25 cellular contexts compared by ENCODE assay signal in the genomic region with DNA sequence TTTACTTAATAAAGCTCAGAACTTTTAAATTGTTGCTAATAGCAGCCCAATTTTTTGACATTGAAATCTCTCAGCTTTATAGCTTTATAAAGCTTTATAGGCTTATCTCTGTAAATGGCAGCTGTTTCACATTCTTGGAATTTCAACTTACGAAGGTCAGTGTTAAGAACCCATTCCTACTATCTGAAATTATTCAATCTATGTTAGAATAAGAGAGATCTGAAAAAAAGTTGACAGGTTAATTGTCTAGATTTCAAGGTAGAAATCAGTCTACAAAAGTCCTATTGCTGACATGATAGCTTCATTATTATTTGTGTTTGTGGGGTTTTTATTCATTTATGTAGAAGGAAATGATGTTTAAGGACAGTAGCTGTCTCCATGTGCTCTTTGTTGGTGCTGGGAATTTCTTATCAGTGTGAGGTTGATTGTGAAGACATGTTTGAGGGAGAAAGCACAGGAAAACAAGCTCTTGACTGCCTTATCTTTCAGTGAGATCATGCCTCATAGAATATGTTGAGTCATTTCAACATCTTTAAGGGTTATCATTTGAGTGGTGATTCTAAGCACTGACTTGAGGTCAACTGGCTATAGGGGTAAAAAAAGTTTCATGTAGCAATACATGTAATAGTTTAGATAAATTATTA.
DNase-seq lines count a peak whose midpoint lies in the region; FAIRE-seq and TF ChIP-seq lines count a peak whose summit lies in the region.
"Had no signal": no experiment of that assay in that cellular context is flagged by ENCODE, and none has a peak within 500 bp of the region (broad histone marks: within the 10 kb centered on the region; RNA-seq: fewer than 3 reads in every experiment).

No MANE protein-coding gene starts in this region.

- no peaks in the 10 kb centered on the region for H3K9me3 Mint-ChIP-seq in endothelial cell (ENCODE audit: unreplicated experiment)
- H3K9me3 Mint-ChIP-seq in Calu3 (ENCODE audit: low read depth, unreplicated experiment) = no peaks in the 10 kb centered on the region
- peaks cover 7% of the 10 kb centered on the region for H3K9me3 Mint-ChIP-seq in activated CD4-positive, alpha-beta memory T cell treated with anti-CD3 and anti-CD28 coated beads, Interleukin-2, amount 10 ng/mL, durations not matched to agents 7 days and 5 days
- H3K9me3 Mint-ChIP-seq: CD8-positive, alpha-beta T cell had no signal

- POLR2A ChIA-PET in activated CD4-positive, alpha-beta memory T cell treated with anti-CD3 and anti-CD28 coated beads, Interleukin-2, amount 10 ng/mL, durations not matched to agents 7 days and 5 days (lab: Charles Lee) = no interaction called here

- no TSS peak for BruUV-seq in Calu3 (replicated peaks; lab: Mats Ljungman, UMichigan)

- no peak overlapping the region for H3K9ac ChIP-seq in smooth muscle cell (ENCODE audit: low read depth)

- H3K4me3 Mint-ChIP-seq in endothelial cell (ENCODE audit: unreplicated experiment) (no peak overlapping the region), Calu3 (ENCODE audit: low read depth, unreplicated experiment) (no peak overlapping the region)
- no peak overlapping the region for H3K4me3 Mint-ChIP-seq in activated CD4-positive, alpha-beta memory T cell treated with anti-CD3 and anti-CD28 coated beads, Interleukin-2, amount 10 ng/mL, durations not matched to agents 7 days and 5 days
- H3K4me3 Mint-ChIP-seq: activated naive CD4-positive, alpha-beta T cell treated with anti-CD3 and anti-CD28 coated beads, Interleukin-2, amount 10 ng/mL, durations not matched to agents 7 days and 5 days; activated T-cell treated with anti-CD3 and anti-CD28 coated beads, Interleukin-2, amount 50 U/mL, for 72 hours; CD8-positive, alpha-beta T cell; natural killer cell treated with Interleukin-12 subunit alpha and Interleukin-12 subunit beta and Interleukin-15 and Interleukin-18, amount 100 ng/mL, for 72 hours; stimulated activated naive CD8-positive, alpha-beta T cell treated with anti-CD3 and anti-CD28 coated beads, Interleukin-15, Interleukin-2, amounts not matched to agents 100 ng/mL and 50 ng/mL, for 24 hours had no signal

- peak overlapping the region; percentile 74 for H3K4me2 ChIP-seq in smooth muscle cell

- CTCF ChIA-PET in Calu3 (lab: Charles Lee) = no interaction called here
- CTCF ChIA-PET in activated CD4-positive, alpha-beta memory T cell treated with anti-CD3 and anti-CD28 coated beads, Interleukin-2, amount 10 ng/mL, durations not matched to agents 7 days and 5 days (lab: Charles Lee) = no interaction called here

- H3K9me3 ChIP-seq in smooth muscle cell (replicated peaks; ENCODE audit: low read depth) = no peaks in the 10 kb centered on the region
- H3K9me3 ChIP-seq: colonic mucosa, tibial artery had no signal

- no peaks in the 10 kb centered on the region for H3K27me3 ChIP-seq in smooth muscle cell (ENCODE audit: low read depth)
- H3K27me3 ChIP-seq: colonic mucosa, tibial artery had no signal

- H3K27ac ChIP-seq in smooth muscle cell (ENCODE audit: low read depth) = peak overlapping the region; percentile 45
- H3K27ac ChIP-seq: colonic mucosa, RWPE1, tibial artery had no signal

- H3K36me3 ChIP-seq in smooth muscle cell (ENCODE audit: low read depth) = no peaks in the 10 kb centered on the region
- H3K36me3 ChIP-seq: colonic mucosa, tibial artery had no signal

- H3K79me2 ChIP-seq in smooth muscle cell (ENCODE audit: low read depth) = no peaks in the 10 kb centered on the region

- H3K4me1 Mint-ChIP-seq in endothelial cell (ENCODE audit: unreplicated experiment) (peaks cover 4% of the 10 kb centered on the region), Calu3 (ENCODE audit: low read depth, unreplicated experiment) (peaks cover 17% of the 10 kb centered on the region)
- H3K4me1 Mint-ChIP-seq in activated CD4-positive, alpha-beta memory T cell treated with anti-CD3 and anti-CD28 coated beads, Interleukin-2, amount 10 ng/mL, durations not matched to agents 7 days and 5 days = no peaks in the 10 kb centered on the region
- H3K4me1 Mint-ChIP-seq: activated naive CD4-positive, alpha-beta T cell treated with anti-CD3 and anti-CD28 coated beads, Interleukin-2, amount 10 ng/mL, durations not matched to agents 7 days and 5 days had no signal

- 11% methylated on average over 1 of the region's 1 CpG for WGBS in smooth muscle cell (ENCODE audit: low lambda C conversion rate)

- DNase-seq in HTR-8/SVneo (ENCODE audit: insufficient read length, low spot score) (peak; percentile 15), amniotic epithelial cell (ENCODE audit: low read depth) (peak; percentile 98), iris pigment epithelial cell (ENCODE audit: low read depth) (peak; percentile 84), smooth muscle cell (lab: John Stamatoyannopoulos, UW; ENCODE audit: unreplicated experiment) (no peak), endothelial cell (ENCODE audit: low spot score) (no peak), Calu3 (no peak)
- no peak for DNase-seq in activated CD4-positive, alpha-beta memory T cell treated with anti-CD3 and anti-CD28 coated beads, Interleukin-2, amount 10 ng/mL, durations not matched to agents 7 days and 5 days
- DNase-seq: activated CD4-positive, alpha-beta T cell treated with anti-CD3 and anti-CD28 coated beads for 1 hour; activated naive CD4-positive, alpha-beta T cell treated with anti-CD3 and anti-CD28 coated beads, Interleukin-2, amount 10 ng/mL, durations not matched to agents 7 days and 5 days; activated T-cell treated with anti-CD3 and anti-CD28 coated beads, Interleukin-2, amount 50 U/mL, for 72 hours; anterior cingulate cortex; CD8-positive, alpha-beta T cell; colonic mucosa; H7; hypothalamus; kidney; mammary epithelial cell; NCI-H1417 treated with DMSO at 0.1 percent for 48 hours; NCI-H524 treated with DMSO at 0.1 percent for 48 hours; SW 1271; tibial artery had no signal

- no peak for TF ChIP-seq CTCF in smooth muscle cell (IDR thresholded peaks at IDR 0.05; ENCODE audit: borderline replicate concordance, insufficient read depth, poor library complexity, severe bottlenecking)
- no peak for TF ChIP-seq CTCF in endothelial cell (IDR thresholded peaks at IDR 0.05; ENCODE audit: unreplicated experiment)
- no peak for TF ChIP-seq CTCF in Calu3 (IDR thresholded peaks at IDR 0.05; ENCODE audit: unreplicated experiment)

- H3K27ac Mint-ChIP-seq in endothelial cell (ENCODE audit: unreplicated experiment) = no peak overlapping the region
- H3K27ac Mint-ChIP-seq in Calu3 (ENCODE audit: unreplicated experiment) = no peak overlapping the region
- H3K27ac Mint-ChIP-seq in activated CD4-positive, alpha-beta memory T cell treated with anti-CD3 and anti-CD28 coated beads, Interleukin-2, amount 10 ng/mL, durations not matched to agents 7 days and 5 days = no peak overlapping the region
- H3K27ac Mint-ChIP-seq: activated naive CD4-positive, alpha-beta T cell treated with anti-CD3 and anti-CD28 coated beads, Interleukin-2, amount 10 ng/mL, durations not matched to agents 7 days and 5 days; activated T-cell treated with anti-CD3 and anti-CD28 coated beads, Interleukin-2, amount 50 U/mL, for 72 hours; CD8-positive, alpha-beta T cell; natural killer cell treated with Interleukin-12 subunit alpha and Interleukin-12 subunit beta and Interleukin-15 and Interleukin-18, amount 100 ng/mL, for 72 hours; stimulated activated naive CD8-positive, alpha-beta T cell treated with anti-CD3 and anti-CD28 coated beads, Interleukin-15, Interleukin-2, amounts not matched to agents 100 ng/mL and 50 ng/mL, for 24 hours had no signal

- intact Hi-C loops in Calu3 (cut with micrococcal nuclease; ENCODE audit: unreplicated experiment) = no loop called here

- H2AFZ ChIP-seq in smooth muscle cell (ENCODE audit: low read depth) = peak overlapping the region; percentile 74

- no peak overlapping the region for H3K4me3 ChIP-seq in smooth muscle cell
- H3K4me3 ChIP-seq: colonic mucosa, tibial artery had no signal

- FAIRE-seq in HTR-8/SVneo (lab: Jason Lieb, UNC) = no peak
- FAIRE-seq: frontal cortex, kidney had no signal

- H4K20me1 ChIP-seq in smooth muscle cell (ENCODE audit: low read depth) = no peaks in the 10 kb centered on the region

- H3K36me3 Mint-ChIP-seq in endothelial cell (ENCODE audit: low read depth, unreplicated experiment) (no peaks in the 10 kb centered on the region), Calu3 (ENCODE audit: insufficient read depth, unreplicated experiment) (no peaks in the 10 kb centered on the region)
- no peaks in the 10 kb centered on the region for H3K36me3 Mint-ChIP-seq in activated CD4-positive, alpha-beta memory T cell treated with anti-CD3 and anti-CD28 coated beads, Interleukin-2, amount 10 ng/mL, durations not matched to agents 7 days and 5 days (ENCODE audit: low read depth)
- H3K36me3 Mint-ChIP-seq: activated naive CD4-positive, alpha-beta T cell treated with anti-CD3 and anti-CD28 coated beads, Interleukin-2, amount 10 ng/mL, durations not matched to agents 7 days and 5 days; CD8-positive, alpha-beta T cell; natural killer cell treated with Interleukin-12 subunit alpha and Interleukin-12 subunit beta and Interleukin-15 and Interleukin-18, amount 100 ng/mL, for 72 hours had no signal

- peaks cover 6% of the 10 kb centered on the region for H3K4me1 ChIP-seq in smooth muscle cell (ENCODE audit: low read depth)
- H3K4me1 ChIP-seq: colonic mucosa had no signal

- peaks cover 12% of the 10 kb centered on the region for H3F3A ChIP-seq in smooth muscle cell (ENCODE audit: low read depth)

- H3K27me3 Mint-ChIP-seq in endothelial cell (ENCODE audit: unreplicated experiment) (no peaks in the 10 kb centered on the region), Calu3 (ENCODE audit: unreplicated experiment) (no peaks in the 10 kb centered on the region)
- no peaks in the 10 kb centered on the region for H3K27me3 Mint-ChIP-seq in activated CD4-positive, alpha-beta memory T cell treated with anti-CD3 and anti-CD28 coated beads, Interleukin-2, amount 10 ng/mL, durations not matched to agents 7 days and 5 days
- H3K27me3 Mint-ChIP-seq: activated naive CD4-positive, alpha-beta T cell treated with anti-CD3 and anti-CD28 coated beads, Interleukin-2, amount 10 ng/mL, durations not matched to agents 7 days and 5 days; natural killer cell treated with Interleukin-12 subunit alpha and Interleukin-12 subunit beta and Interleukin-15 and Interleukin-18, amount 100 ng/mL, for 72 hours; stimulated activated naive CD8-positive, alpha-beta T cell treated with anti-CD3 and anti-CD28 coated beads, Interleukin-15, Interleukin-2, amounts not matched to agents 100 ng/mL and 50 ng/mL, for 24 hours had no signal

Comparison
In these comparisons a context has a peak if more than half of its experiments do, and no peak if none do; other contexts are left out.
1. DNase-seq: peak in HTR-8/SVneo (single experiment), amniotic epithelial cell (single experiment) and iris pigment epithelial cell (single experiment); none in smooth muscle cell (single experiment), endothelial cell (single experiment), Calu3 (single experiment) and activated CD4-positive, alpha-beta memory T cell treated with anti-CD3 and anti-CD28 coated beads, Interleukin-2, amount 10 ng/mL, durations not matched to agents 7 days and 5 days (single experiment).